ENCODE assay signal across 18 cellular contexts in genomic region chr3:112377418-112378071, GRCh38. TPM values are rescaled to one million over a fixed set of nuclear protein-coding genes. Genes with fewer than 3 reads are reported as not detected.
DNase-seq lines count a peak whose midpoint lies in the region; ATAC-seq, FAIRE-seq and TF ChIP-seq lines count a peak whose summit lies in the region.
"Had no signal": no experiment of that assay in that cellular context is flagged by ENCODE, and none has a peak within 500 bp of the region (broad histone marks: within the 10 kb centered on the region; RNA-seq: fewer than 3 reads in every experiment).

No MANE protein-coding gene starts in this region.

- 35 to 42% methylated on average over 4 of the region's 4 CpGs for WGBS in aorta, 2 donors

- H3K4me3 Mint-ChIP-seq in CD14-positive monocyte (no peak overlapping the region), nephron progenitor cell (no peak overlapping the region)
- no peak overlapping the region for H3K4me3 Mint-ChIP-seq in effector memory CD8-positive, alpha-beta T cell
- H3K4me3 Mint-ChIP-seq: HFFc6 had no signal

- peak overlapping the region in 6 of 7 donors; percentile 38 to 91 (median 87) for H3K27ac Mint-ChIP-seq in CD14-positive monocyte
- peak overlapping the region; percentile 93 for H3K27ac Mint-ChIP-seq in nephron progenitor cell
- no peak overlapping the region for H3K27ac Mint-ChIP-seq in effector memory CD8-positive, alpha-beta T cell
- H3K27ac Mint-ChIP-seq: HFFc6 had no signal

- H3K79me2 ChIP-seq in endothelial cell of umbilical vein (ENCODE audit: control insufficient read depth, insufficient read depth, low read length), result no peaks in the 10 kb centered on the region

- H3K4me1 Mint-ChIP-seq in CD14-positive monocyte, result peaks cover 75% of the 10 kb centered on the region
- peaks cover 35% of the 10 kb centered on the region for H3K4me1 Mint-ChIP-seq in nephron progenitor cell
- H3K4me1 Mint-ChIP-seq in effector memory CD8-positive, alpha-beta T cell (ENCODE audit: low read depth in 2 of 2), result peaks cover 0 to 2% of the 10 kb centered on the region in 2 donors

- H3K27ac ChIP-seq in endothelial cell of umbilical vein (ENCODE audit: insufficient read depth, low read depth, low read length) (no peak overlapping the region), coronary artery (peak overlapping the region in 1 of 2 donors; percentile 46), aorta (ENCODE audit: low read depth in 1 of 2, low read length in 2 of 2) (peak overlapping the region in 1 of 2 donors; percentile 22)
- H3K27ac ChIP-seq: gastrocnemius medialis had no signal

- POLR2A ChIA-PET in endothelial cell of umbilical vein (lab: Charles Lee), result no interaction called here

- FAIRE-seq in endothelial cell of umbilical vein (lab: Jason Lieb, UNC), result peak; percentile 18
- FAIRE-seq: colon, GM18507 had no signal

- no peak overlapping the region for H3K4me2 ChIP-seq in endothelial cell of umbilical vein (ENCODE audit: insufficient read depth, low read length)

- no peak for ATAC-seq in HG03095 (IDR thresholded peaks at IDR 0.05; ENCODE audit: unreplicated experiment)
- no peak for ATAC-seq in effector memory CD8-positive, alpha-beta T cell (replicated peaks)
- ATAC-seq in aorta (ENCODE audit: low FRiP score), result no peak
- ATAC-seq: gastrocnemius medialis had no signal

- H3K27me3 Mint-ChIP-seq in CD14-positive monocyte (ENCODE audit: low read depth in 3 of 3) (peaks cover 0 to 3% (median 0%) of the 10 kb centered on the region in 3 donors), nephron progenitor cell (ENCODE audit: low read depth, poor library complexity) (peaks cover 3% of the 10 kb centered on the region)
- peaks cover 0 to 13% of the 10 kb centered on the region in 2 donors for H3K27me3 Mint-ChIP-seq in effector memory CD8-positive, alpha-beta T cell

- H3K4me1 ChIP-seq in endothelial cell of umbilical vein (ENCODE audit: control insufficient read depth, extremely low read depth, insufficient read depth, low read length) (peaks cover 20% of the 10 kb centered on the region), aorta (ENCODE audit: control insufficient read depth in 1 of 2, insufficient read depth in 2 of 2, low read length in 2 of 2) (peaks cover 1 to 15% of the 10 kb centered on the region in 2 donors)

- H3K36me3 ChIP-seq in endothelial cell of umbilical vein (ENCODE audit: control insufficient read depth in 2 of 2, extremely low read depth in 1 of 2, insufficient read depth in 2 of 2, low read length in 2 of 2) (no peaks in the 10 kb centered on the region), aorta (ENCODE audit: control insufficient read depth in 1 of 2, insufficient read depth in 2 of 2, low read length in 1 of 2) (no peaks in the 10 kb centered on the region)
- H3K36me3 ChIP-seq: gastrocnemius medialis had no signal

- H4K20me1 ChIP-seq in endothelial cell of umbilical vein (replicated peaks; ENCODE audit: control insufficient read depth, extremely low read depth, insufficient read depth, low read length), result no peaks in the 10 kb centered on the region

- no peak for TF ChIP-seq POLR2A in NB4 (IDR thresholded peaks at IDR 0.05; ENCODE audit: extremely low read depth, insufficient read length)
- no peak for TF ChIP-seq POLR2A in endothelial cell of umbilical vein (IDR thresholded peaks at IDR 0.05; ENCODE audit: low read depth, low read length)

- no peaks in the 10 kb centered on the region for H3K27me3 ChIP-seq in endothelial cell of umbilical vein (ENCODE audit: control insufficient read depth in 2 of 2, insufficient read depth in 2 of 2, low read length in 2 of 2)
- no peaks in the 10 kb centered on the region for H3K27me3 ChIP-seq in aorta (ENCODE audit: control insufficient read depth in 1 of 2, insufficient read depth in 2 of 2, low read length in 1 of 2)
- H3K27me3 ChIP-seq: gastrocnemius medialis had no signal

- H3K9me3 ChIP-seq in endothelial cell of umbilical vein (replicated peaks; ENCODE audit: control insufficient read depth, insufficient read depth, low read length) (no peaks in the 10 kb centered on the region), aorta (ENCODE audit: control insufficient read depth, low read length) (no peaks in the 10 kb centered on the region)
- H3K9me3 ChIP-seq: gastrocnemius medialis had no signal

- DNase-seq in CD14-positive monocyte (ENCODE audit: low spot score) (no peak), NB4 (ENCODE audit: low read depth) (peak; percentile 11), endothelial cell of umbilical vein (ENCODE audit: low read depth, low spot score) (no peak), nephron progenitor cell (peak; percentile 12), coronary artery (ENCODE audit: low spot score) (no peak), aorta (no peak)
- DNase-seq in effector memory CD8-positive, alpha-beta T cell, result no peak
- DNase-seq: activated CD4-positive, alpha-beta T cell treated with anti-CD3 and anti-CD28 coated beads, Interleukin-2, amount 50 U/mL, for 48 hours; activated gamma-delta T cell treated with Interleukin-2 at 50 U/mL for 16 hours; gastrocnemius medialis; NCI-H2107; nucleus accumbens; stimulated activated CD4-positive, alpha-beta T cell treated with anti-CD3 and anti-CD28 coated beads, Interleukin-15, amount 100 ng/mL, for 24 hours had no signal

- H3K9me1 ChIP-seq in endothelial cell of umbilical vein (replicated peaks; ENCODE audit: control insufficient read depth, extremely low read depth, insufficient read depth, low read length), result no peaks in the 10 kb centered on the region

- H3K9ac ChIP-seq in endothelial cell of umbilical vein (replicated peaks; ENCODE audit: extremely low read depth, insufficient read depth, low read length), result no peak overlapping the region

- TF ChIP-seq CTCF in CD14-positive monocyte (IDR thresholded peaks at IDR 0.05) (no peak), NB4 (IDR thresholded peaks at IDR 0.05; ENCODE audit: low read depth, low read length) (no peak), endothelial cell of umbilical vein (IDR thresholded peaks at IDR 0.05; ENCODE audit: extremely low read depth in 1 of 2, insufficient read depth in 1 of 2, low read depth in 1 of 2, low read length in 2 of 2) (no peak), nephron progenitor cell (IDR thresholded peaks at IDR 0.05) (no peak), coronary artery (IDR thresholded peaks at IDR 0.05) (no peak)

- no TSS peak for BruUV-seq in endothelial cell of umbilical vein (replicated peaks; lab: Mats Ljungman, UMichigan)

- CTCF ChIA-PET in endothelial cell of umbilical vein (lab: Charles Lee), result interaction anchor here (1.0 kb wide), 1 partner anchor 12 kb away, joined by 4 read pairs; no protein-coding TSS in a partner anchor

- dilution Hi-C loops in endothelial cell of umbilical vein (cut with MboI; ENCODE audit: extremely low pct_ligation_motif_present, low sequenced_read_pairs), result no loop called here

- H3K9me3 Mint-ChIP-seq in CD14-positive monocyte (peaks cover 0 to 3% (median under 1%) of the 10 kb centered on the region in 7 donors), nephron progenitor cell (no peaks in the 10 kb centered on the region)
- no peaks in the 10 kb centered on the region for H3K9me3 Mint-ChIP-seq in effector memory CD8-positive, alpha-beta T cell
- H3K9me3 Mint-ChIP-seq: HFFc6 had no signal

- intact Hi-C loops in CD14-positive monocyte (cut with micrococcal nuclease) (no loop called here), endothelial cell of umbilical vein (cut with micrococcal nuclease) (no loop called here), aorta (cut with DNase I) (no loop called here)

- no peak overlapping the region for H3K4me3 ChIP-seq in NB4 (ENCODE audit: low read depth, low read length)
- no peak overlapping the region for H3K4me3 ChIP-seq in endothelial cell of umbilical vein (replicated peaks in 1 of 3; ENCODE audit: insufficient read depth in 1 of 3, low read depth in 1 of 3, low read length in 3 of 3)
- no peak overlapping the region for H3K4me3 ChIP-seq in coronary artery
- no peak overlapping the region for H3K4me3 ChIP-seq in aorta (ENCODE audit: low read length in 2 of 2)
- H3K4me3 ChIP-seq: gastrocnemius medialis had no signal

- no peak overlapping the region for H2AFZ ChIP-seq in endothelial cell of umbilical vein (ENCODE audit: low read depth, low read length)

- H3K36me3 Mint-ChIP-seq in CD14-positive monocyte (no peaks in the 10 kb centered on the region), nephron progenitor cell (ENCODE audit: low read depth) (no peaks in the 10 kb centered on the region)
- no peaks in the 10 kb centered on the region for H3K36me3 Mint-ChIP-seq in effector memory CD8-positive, alpha-beta T cell (ENCODE audit: insufficient read depth)

TF ChIP-seq in endothelial cell of umbilical vein, 7 proteins besides CTCF, POLR2A, EP300 and RAD21:
- no peak for TF ChIP-seq EZH2 (IDR thresholded peaks at IDR 0.05; ENCODE audit: borderline replicate concordance, low read depth, low read length, severe bottlenecking)

RNA-seq across cellular contexts. Expression of gene CD200, which starts 44.6 kb away (rescaled TPM):
- under 1 TPM in 1 of 2 donors, not detected in 1; 0.13 TPM for polyA plus RNA-seq in CD14-positive monocyte
- total RNA-seq in endothelial cell of umbilical vein, result 7.2 and 8.2 TPM in 2 replicates
- 6.9 and 8.1 TPM in 2 replicates for polyA plus RNA-seq in endothelial cell of umbilical vein
- polyA plus RNA-seq in endothelial cell of umbilical vein (2011; cell fraction: cytosol; rRNA removed), result 6.7 and 7.6 TPM in 2 replicates
- 9.5 and 9.8 TPM in 2 replicates for polyA plus RNA-seq in endothelial cell of umbilical vein (2011; cell fraction: nucleus; rRNA removed)
- polyA plus RNA-seq in endothelial cell of umbilical vein (2012), result 4.0 and 6.1 TPM in 2 replicates
- 8.7 and 10.5 TPM in 2 replicates for polyA minus RNA-seq in endothelial cell of umbilical vein
- not detected for polyA minus RNA-seq in endothelial cell of umbilical vein (2011; cell fraction: cytosol; rRNA and poly(A)+ RNA removed)
- 6.1 and 7.2 TPM in 2 replicates for polyA minus RNA-seq in endothelial cell of umbilical vein (2011; cell fraction: nucleus; rRNA and poly(A)+ RNA removed)
- total RNA-seq in aorta, result 10 to 100 TPM; 28.2 to 45.3 TPM
- polyA plus RNA-seq in aorta, result 10 to 100 TPM; 15.8 to 31.7 TPM
- total RNA-seq: Daoy, HFFc6 had no signal

Comparison
In these comparisons a context has a peak if more than half of its experiments do, and no peak if none do; other contexts are left out.
1. DNase-seq: peak in NB4 (single experiment) and nephron progenitor cell (single experiment); none in CD14-positive monocyte (single experiment), endothelial cell of umbilical vein (single experiment), coronary artery (single experiment), effector memory CD8-positive, alpha-beta T cell (0 of 3) and aorta (0 of 2).
2. H3K27ac Mint-ChIP-seq: peak in CD14-positive monocyte (6 of 7) and nephron progenitor cell (single experiment); none in effector memory CD8-positive, alpha-beta T cell (0 of 2).